ENCODE assay signal across 8 cellular contexts in genomic region chr1:149886396-149887195, GRCh38. TPM values are rescaled to one million over a fixed set of nuclear protein-coding genes. Genes with fewer than 3 reads are reported as not detected.
DNase-seq lines count a peak whose midpoint lies in the region; ATAC-seq and TF ChIP-seq lines count a peak whose summit lies in the region.

No MANE protein-coding gene starts in this region.

- H3K27me3 ChIP-seq in dorsolateral prefrontal cortex: no peaks in the 10 kb centered on the region
- no peaks in the 10 kb centered on the region for H3K27me3 ChIP-seq in liver (ENCODE audit: control insufficient read depth in 4 of 4, insufficient read depth in 4 of 4, low read length in 3 of 4)

- intact Hi-C loops in dorsolateral prefrontal cortex (cut with DNase I): no loop called here

- under 1% methylated on average over 62 of the region's 62 CpGs for WGBS in liver

- H3K27ac ChIP-seq in C4-2B (peak overlapping the region; percentile 99), dorsolateral prefrontal cortex (peak overlapping the region; percentile 93 to 100 (median 99)), liver (ENCODE audit: low read depth in 1 of 2, low read length in 2 of 2) (peak overlapping the region; percentile 100)

- peak overlapping the region; percentile 87 to 100 for H3K9ac ChIP-seq in liver (ENCODE audit: low read depth in 1 of 2, low read length in 2 of 2)

- DNase-seq in NCI-H69 (lab: John Stamatoyannopoulos, UW): peak; percentile 99
- DNase-seq in activated CD4-positive, alpha-beta T cell treated with anti-CD3 and anti-CD28 coated beads, Interleukin-2, amount 50 U/mL, for 1 hour: peak; percentile 73
- peak; percentile 66 to 97 (median 92) for DNase-seq in dorsolateral prefrontal cortex
- peak; percentile 69 for DNase-seq in stimulated activated CD4-positive, alpha-beta T cell treated with anti-CD3 and anti-CD28 coated beads, Interleukin-4, amount 100 ng/mL, for 1 hour

- ATAC-seq in GM19395 (IDR thresholded peaks at IDR 0.05; ENCODE audit: unreplicated experiment) (peak; percentile 68), HG03521 (IDR thresholded peaks at IDR 0.05; ENCODE audit: unreplicated experiment) (peak; percentile 59)

- H3K4me3 ChIP-seq in dorsolateral prefrontal cortex: peak overlapping the region; percentile 64 to 99 (median 85)
- peak overlapping the region; percentile 60 to 82 (median 65) for H3K4me3 ChIP-seq in liver (ENCODE audit: low read depth in 1 of 3, low read length in 3 of 3)

- no peaks in the 10 kb centered on the region for H3K36me3 ChIP-seq in liver (ENCODE audit: control insufficient read depth in 4 of 4, insufficient read depth in 3 of 4, low read depth in 1 of 4, low read length in 3 of 4)

- TF ChIP-seq RAD21 in liver (IDR thresholded peaks at IDR 0.05): no peak

- TF ChIP-seq CTCF in C4-2B (conservative IDR thresholded peaks at IDR 0.05) (no peak), dorsolateral prefrontal cortex (IDR thresholded peaks at IDR 0.05 in 54 of 56, conservative IDR thresholded peaks at IDR 0.05 in 2 of 56; ENCODE audit: low read depth in 1 of 56, partially characterized antibody in 56 of 56) (peak in 2 of 56 donors; percentile 8 to 25), liver (IDR thresholded peaks at IDR 0.05; ENCODE audit: low read depth, low read length, missing input control) (no peak)

- peaks cover 6 to 38% (median 19%) of the 10 kb centered on the region in 4 donors for H3K4me1 ChIP-seq in liver (ENCODE audit: control insufficient read depth in 4 of 4, insufficient read depth in 4 of 4, low read length in 3 of 4)

- no peaks in the 10 kb centered on the region for H3K9me3 ChIP-seq in liver (ENCODE audit: control insufficient read depth in 4 of 4, low read length in 3 of 4)

TF ChIP-seq in liver, 16 proteins besides CTCF, POLR2A, EP300 and RAD21:
- peak in 1 of 2 donors; percentile 58 for TF ChIP-seq JUND (IDR thresholded peaks at IDR 0.05)
- peak in 1 of 2 donors; percentile 56 for TF ChIP-seq RXRA (IDR thresholded peaks at IDR 0.05)
- TF ChIP-seq HNF4A (conservative IDR thresholded peaks at IDR 0.05): peak in 1 of 2 donors; percentile 12
- peak; percentile 96 for TF ChIP-seq TAF1 (conservative IDR thresholded peaks at IDR 0.05)
- peak; percentile 49 for TF ChIP-seq MAX (IDR thresholded peaks at IDR 0.05)
- peak; percentile 31 for TF ChIP-seq FOXA2 (IDR thresholded peaks at IDR 0.05)
- peak; percentile 20 for TF ChIP-seq FOXA1 (IDR thresholded peaks at IDR 0.05)
- TF ChIP-seq, protein P1, sequence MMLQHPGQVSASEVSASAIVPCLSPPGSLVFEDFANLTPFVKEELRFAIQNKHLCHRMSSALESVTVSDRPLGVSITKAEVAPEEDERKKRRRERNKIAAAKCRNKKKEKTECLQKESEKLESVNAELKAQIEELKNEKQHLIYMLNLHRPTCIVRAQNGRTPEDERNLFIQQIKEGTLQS (IDR thresholded peaks at IDR 0.05): no peak
- TF ChIP-seq, protein P2, sequence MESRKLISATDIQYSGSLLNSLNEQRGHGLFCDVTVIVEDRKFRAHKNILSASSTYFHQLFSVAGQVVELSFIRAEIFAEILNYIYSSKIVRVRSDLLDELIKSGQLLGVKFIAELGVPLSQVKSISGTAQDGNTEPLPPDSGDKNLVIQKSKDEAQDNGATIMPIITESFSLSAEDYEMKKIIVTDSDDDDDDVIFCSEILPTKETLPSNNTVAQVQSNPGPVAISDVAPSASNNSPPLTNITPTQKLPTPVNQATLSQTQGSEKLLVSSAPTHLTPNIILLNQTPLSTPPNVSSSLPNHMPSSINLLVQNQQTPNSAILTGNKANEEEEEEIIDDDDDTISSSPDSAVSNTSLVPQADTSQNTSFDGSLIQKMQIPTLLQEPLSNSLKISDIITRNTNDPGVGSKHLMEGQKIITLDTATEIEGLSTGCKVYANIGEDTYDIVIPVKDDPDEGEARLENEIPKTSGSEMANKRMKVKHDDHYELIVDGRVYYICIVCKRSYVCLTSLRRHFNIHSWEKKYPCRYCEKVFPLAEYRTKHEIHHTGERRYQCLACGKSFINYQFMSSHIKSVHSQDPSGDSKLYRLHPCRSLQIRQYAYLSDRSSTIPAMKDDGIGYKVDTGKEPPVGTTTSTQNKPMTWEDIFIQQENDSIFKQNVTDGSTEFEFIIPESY (IDR thresholded peaks at IDR 0.05): peak; percentile 63
- peak in 1 of 2 donors; percentile 35 for TF ChIP-seq EGR1 (IDR thresholded peaks at IDR 0.05; ENCODE audit: low read depth in 2 of 2)
- peak; percentile 93 for TF ChIP-seq SP1 (IDR thresholded peaks at IDR 0.05)
- no peak for TF ChIP-seq GABPA (IDR thresholded peaks at IDR 0.05 in 1 of 2, conservative IDR thresholded peaks at IDR 0.05 in 1 of 2)
- TF ChIP-seq NR2F2 (IDR thresholded peaks at IDR 0.05): peak; percentile 16
- TF ChIP-seq HNF4G (IDR thresholded peaks at IDR 0.05): no peak
- no peak for TF ChIP-seq YY1 (IDR thresholded peaks at IDR 0.05)
- peak; percentile 95 for TF ChIP-seq REST (IDR thresholded peaks at IDR 0.05)

RNA-seq across cellular contexts. Expression of gene BOLA1, which starts 12.8 kb away (rescaled TPM):
- total RNA-seq in dorsolateral prefrontal cortex (10 to 100 TPM; 10.4 to 23.1 (median 15.9) TPM), liver (10 to 100 TPM; 10.2 to 10.8 TPM)
- polyA plus RNA-seq in liver: 10 to 100 TPM; 12.3 to 22.1 TPM

RNA-seq across cellular contexts. Expression of gene SV2A, which starts 31.0 kb away (rescaled TPM):
- total RNA-seq in dorsolateral prefrontal cortex: 100 to 1,000 TPM in 113 of 120 experiments, 10 to 100 TPM in 7; 78.3 to 287 (median 196) TPM
- under 1 TPM; 0.25 to 0.51 TPM for total RNA-seq in liver
- under 1 TPM; 0.13 to 0.23 TPM for polyA plus RNA-seq in liver

RNA-seq across cellular contexts. Expression of gene SF3B4, which starts 41.0 kb away (rescaled TPM):
- total RNA-seq in dorsolateral prefrontal cortex: 10 to 100 TPM; 17.5 to 36.2 (median 25.7) TPM
- 10 to 100 TPM in 1 of 2 donors, 1 to 10 TPM in 1; 6.3 to 10.1 TPM for total RNA-seq in liver
- polyA plus RNA-seq in liver: 10 to 100 TPM; 15.0 to 16.6 TPM

RNA-seq across cellular contexts. Expression of gene MTMR11, which starts 50.1 kb away (rescaled TPM):
- total RNA-seq in dorsolateral prefrontal cortex (10 to 100 TPM in 106 of 120 experiments, 1 to 10 TPM in 14; 5.4 to 32.3 (median 13.3) TPM), liver (1 to 10 TPM; 1.6 to 1.9 TPM)
- 1 to 10 TPM; 1.5 to 2.1 TPM for polyA plus RNA-seq in liver

Comparison
In these comparisons a context has a peak if more than half of its experiments do, and no peak if none do; other contexts are left out.
1. Peak in every context shown above with its lines: DNase-seq, ATAC-seq, H3K4me3 ChIP-seq and H3K27ac ChIP-seq.
2. RNA of gene SV2A, which starts 31.0 kb away (total RNA-seq): 78.3 to 287 TPM in dorsolateral prefrontal cortex; 0.25 to 0.51 TPM in liver; every median in the first group is over 10 times any median in the second.